ENCODE assay signal across 16 cellular contexts in the genomic region with DNA sequence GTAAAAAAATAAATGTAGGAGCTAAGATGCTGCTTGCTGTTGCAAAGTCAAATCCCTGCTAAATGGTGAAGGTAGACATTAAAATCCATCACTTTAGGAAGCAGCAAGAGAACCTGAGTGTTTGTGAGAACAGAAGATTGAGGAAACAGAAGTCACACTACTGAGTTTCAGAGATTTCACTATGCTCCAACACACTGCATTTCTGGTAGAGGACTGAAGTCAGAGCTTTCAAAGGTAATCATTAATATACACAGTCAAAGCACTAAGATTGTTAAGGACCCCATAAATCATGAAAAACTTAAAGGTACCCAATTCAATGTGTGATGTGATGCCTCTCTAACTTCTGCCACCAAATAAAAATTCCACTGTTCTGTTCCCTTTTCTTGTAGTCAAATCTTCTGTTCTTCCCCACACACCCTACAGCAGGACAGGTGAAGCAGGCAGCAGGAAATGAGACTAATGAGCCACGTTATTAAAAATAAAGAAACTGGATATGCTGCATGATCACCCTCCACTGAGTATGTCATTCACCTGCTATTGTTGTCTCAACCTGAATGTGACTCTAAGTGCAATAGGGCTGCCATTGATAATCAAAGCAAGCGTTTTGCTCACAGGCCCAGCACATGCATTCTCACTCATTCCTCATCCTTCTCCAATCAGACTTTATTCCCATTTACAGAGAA. TPM values are rescaled to one million over a fixed set of nuclear protein-coding genes. Genes with fewer than 3 reads are reported as not detected.
DNase-seq lines count a peak whose midpoint lies in the region; ATAC-seq and TF ChIP-seq lines count a peak whose summit lies in the region.
"Had no signal": no experiment of that assay in that cellular context is flagged by ENCODE, and none has a peak within 500 bp of the region (broad histone marks: within the 10 kb centered on the region; RNA-seq: fewer than 3 reads in every experiment).

No MANE protein-coding gene starts in this region.

- H3K9me3 ChIP-seq in esophagus muscularis mucosa (no peaks in the 10 kb centered on the region), Peyer's patch (no peaks in the 10 kb centered on the region)

- intact Hi-C loops in esophagus muscularis mucosa (cut with DNase I) = no loop called here

- H3K27ac ChIP-seq in esophagus muscularis mucosa (replicated peaks in 1 of 4) (no peak overlapping the region), Peyer's patch (no peak overlapping the region)

- 65% methylated on average over 2 of the region's 2 CpGs for WGBS in esophagus muscularis mucosa

- H3K27me3 ChIP-seq in esophagus muscularis mucosa (no peaks in the 10 kb centered on the region), Peyer's patch (no peaks in the 10 kb centered on the region)

- TF ChIP-seq CTCF in esophagus muscularis mucosa (IDR thresholded peaks at IDR 0.05) (no peak), Peyer's patch (IDR thresholded peaks at IDR 0.05) (no peak)

- peak; percentile 80 for ATAC-seq in HG02759 (IDR thresholded peaks at IDR 0.05; ENCODE audit: unreplicated experiment)
- ATAC-seq in HG03575 (IDR thresholded peaks at IDR 0.05; ENCODE audit: extremely low read depth, insufficient number of reproducible peaks, low FRiP score, unreplicated experiment) = peak; percentile 32
- ATAC-seq: activated T-cell treated with anti-CD3 and anti-CD28 coated beads, Interleukin-2, amount 50 U/mL, for 4 hours; CD8-positive, alpha-beta T cell had no signal

- no peak for TF ChIP-seq POLR2A in esophagus muscularis mucosa (IDR thresholded peaks at IDR 0.05; ENCODE audit: low read depth)
- TF ChIP-seq POLR2A in Peyer's patch (IDR thresholded peaks at IDR 0.05) = no peak

- H3K36me3 ChIP-seq in esophagus muscularis mucosa = no peaks in the 10 kb centered on the region
- no peaks in the 10 kb centered on the region for H3K36me3 ChIP-seq in Peyer's patch

- no peak for TF ChIP-seq EP300 in esophagus muscularis mucosa (IDR thresholded peaks at IDR 0.05)

- H3K4me1 ChIP-seq in esophagus muscularis mucosa (no peaks in the 10 kb centered on the region), Peyer's patch (no peaks in the 10 kb centered on the region)

- DNase-seq in NCI-H1105 treated with DMSO at 0.1 percent for 48 hours (lab: John Stamatoyannopoulos, UW) (peak; percentile 21), NCI-H1105 (lab: John Stamatoyannopoulos, UW) (no peak), NCI-H1092 treated with DMSO at 0.1 percent for 48 hours (lab: John Stamatoyannopoulos, UW) (no peak), esophagus muscularis mucosa (ENCODE audit: extremely low spot score) (no peak), Peyer's patch (no peak)
- DNase-seq in activated naive CD4-positive, alpha-beta T cell treated with anti-CD3 and anti-CD28 coated beads, Interleukin-2, amount 50 U/mL, for 16 hours = no peak
- DNase-seq: activated CD4-positive, alpha-beta T cell treated with anti-CD3 and anti-CD28 coated beads for 1 hour; activated T-cell treated with anti-CD3 and anti-CD28 coated beads, Interleukin-2, amount 50 U/mL, for 4 hours; anterior cingulate cortex; CD8-positive, alpha-beta T cell; mesenchymal stem cell; NCI-H187 treated with DMSO at 0.1 percent for 48 hours had no signal

- no peak overlapping the region for H3K4me3 ChIP-seq in esophagus muscularis mucosa
- no peak overlapping the region for H3K4me3 ChIP-seq in Peyer's patch
- H3K4me3 ChIP-seq: smooth muscle cell had no signal

RNA-seq across cellular contexts. Expression of gene APELA, which starts 28.9 kb away (rescaled TPM):
- not detected for total RNA-seq in esophagus muscularis mucosa
- total RNA-seq in Peyer's patch = not detected
- total RNA-seq: activated T-cell treated with anti-CD3 and anti-CD28 coated beads, Interleukin-2, amount 50 U/mL, for 4 hours; CD8-positive, alpha-beta T cell; dermis microvascular lymphatic vessel endothelial cell had no signal
